ENCODE assay signal across 24 cellular contexts in the genomic region with DNA sequence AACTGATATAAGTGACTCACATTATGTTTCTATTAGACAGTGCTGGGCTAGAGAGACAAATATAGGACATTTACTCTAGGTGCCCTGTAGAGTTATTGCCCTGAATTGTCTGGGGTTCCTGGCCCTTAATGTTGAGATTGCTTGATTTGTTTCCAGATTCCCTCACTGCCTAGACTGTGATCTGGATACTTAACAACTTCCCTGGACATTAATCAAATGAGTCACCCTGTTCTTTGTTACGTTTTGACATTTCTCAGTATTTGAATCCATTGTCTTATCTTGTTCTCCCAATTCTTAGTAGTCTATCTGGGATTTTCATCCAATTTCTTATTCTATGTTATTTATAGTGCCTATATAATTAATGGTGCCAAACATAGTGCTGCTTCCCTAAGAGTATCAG.
DNase-seq lines count a peak whose midpoint lies in the region; ATAC-seq, FAIRE-seq and TF ChIP-seq lines count a peak whose summit lies in the region.
"Had no signal": no experiment of that assay in that cellular context is flagged by ENCODE, and none has a peak within 500 bp of the region (broad histone marks: within the 10 kb centered on the region; RNA-seq: fewer than 3 reads in every experiment).

No MANE protein-coding gene starts in this region.

- H2BK20ac ChIP-seq in IMR-90 (ENCODE audit: low read depth, low read length): no peak overlapping the region

- no peak overlapping the region for H2AK5ac ChIP-seq in IMR-90 (ENCODE audit: low read depth, low read length)

- no peak overlapping the region for H3K4ac ChIP-seq in IMR-90 (ENCODE audit: low read depth, low read length)

- H3K4me3 Mint-ChIP-seq in natural killer cell treated with Interleukin-12 subunit alpha and Interleukin-12 subunit beta and Interleukin-15 and Interleukin-18, amount 100 ng/mL, for 72 hours: no peak overlapping the region
- H3K4me3 Mint-ChIP-seq: activated T-cell treated with anti-CD3 and anti-CD28 coated beads, Interleukin-2, amount 50 U/mL, for 72 hours; B cell; brain; dendritic cell treated with granulocyte-macrophage colony-stimulating factor and Interleukin-4, amounts not matched to agents 40 ng/mL and 50 ng/mL, for 4 days had no signal

- no peaks in the 10 kb centered on the region for H3K9me3 Mint-ChIP-seq in natural killer cell treated with Interleukin-12 subunit alpha and Interleukin-12 subunit beta and Interleukin-15 and Interleukin-18, amount 100 ng/mL, for 72 hours
- H3K9me3 Mint-ChIP-seq: activated T-cell treated with anti-CD3 and anti-CD28 coated beads, Interleukin-2, amount 50 U/mL, for 72 hours; brain; dendritic cell treated with granulocyte-macrophage colony-stimulating factor and Interleukin-4, amounts not matched to agents 40 ng/mL and 50 ng/mL, for 4 days had no signal

- no peaks in the 10 kb centered on the region for H3K36me3 Mint-ChIP-seq in natural killer cell treated with Interleukin-12 subunit alpha and Interleukin-12 subunit beta and Interleukin-15 and Interleukin-18, amount 100 ng/mL, for 72 hours
- H3K36me3 Mint-ChIP-seq: activated naive CD4-positive, alpha-beta T cell treated with anti-CD3 and anti-CD28 coated beads, Interleukin-2, amount 50 U/mL, for 72 hours; brain had no signal

- no peaks in the 10 kb centered on the region for H3K27me3 ChIP-seq in IMR-90 (ENCODE audit: control insufficient read depth, insufficient read depth, low read length)
- H3K27me3 ChIP-seq in pancreas: no peaks in the 10 kb centered on the region
- H3K27me3 ChIP-seq: tibial nerve had no signal

- H2BK5ac ChIP-seq in IMR-90 (ENCODE audit: low read depth, low read length, poor library complexity, severe bottlenecking): no peak overlapping the region

- no peak overlapping the region for H3K23ac ChIP-seq in IMR-90 (ENCODE audit: low read depth, low read length)

- H2BK15ac ChIP-seq in IMR-90 (ENCODE audit: low read depth, low read length): no peak overlapping the region

- no peak for FAIRE-seq in urothelium cell line (lab: Jason Lieb, UNC)
- no peak for FAIRE-seq in pancreas (lab: Jason Lieb, UNC)

- H3K27ac Mint-ChIP-seq in natural killer cell treated with Interleukin-12 subunit alpha and Interleukin-12 subunit beta and Interleukin-15 and Interleukin-18, amount 100 ng/mL, for 72 hours: no peak overlapping the region
- H3K27ac Mint-ChIP-seq: activated naive CD4-positive, alpha-beta T cell treated with anti-CD3 and anti-CD28 coated beads, Interleukin-2, amount 50 U/mL, for 72 hours; activated T-cell treated with anti-CD3 and anti-CD28 coated beads, Interleukin-2, amount 50 U/mL, for 72 hours; B cell; brain; dendritic cell treated with granulocyte-macrophage colony-stimulating factor and Interleukin-4, amounts not matched to agents 40 ng/mL and 50 ng/mL, for 4 days had no signal

- in situ Hi-C loops in IMR-90 (cut with MboI; ENCODE audit: low sequenced_read_pairs) (no loop called here), astrocyte of the cerebellum (cut with HindIII; ENCODE audit: low sequenced_read_pairs) (loop anchor here (5.0 kb wide), 1 partner anchor 36 kb away; no protein-coding TSS in a partner anchor)

- H3K4me2 ChIP-seq in IMR-90 (ENCODE audit: low read depth, low read length): no peak overlapping the region

- peaks cover 13 to 30% of the 10 kb centered on the region in 2 donors for H3K27me3 Mint-ChIP-seq in natural killer cell treated with Interleukin-12 subunit alpha and Interleukin-12 subunit beta and Interleukin-15 and Interleukin-18, amount 100 ng/mL, for 72 hours
- H3K27me3 Mint-ChIP-seq: B cell; dendritic cell treated with granulocyte-macrophage colony-stimulating factor and Interleukin-4, amounts not matched to agents 40 ng/mL and 50 ng/mL, for 4 days had no signal

- intact Hi-C loops in IMR-90 (cut with micrococcal nuclease) (loop anchor here (5.0 kb wide), 1 partner anchor 59 kb away; no protein-coding TSS in a partner anchor), pancreas (cut with DNase I) (no loop called here)

- POLR2A ChIA-PET in IMR-90 (lab: Charles Lee; ENCODE audit: unreplicated experiment): no interaction called here

- no peaks in the 10 kb centered on the region for H3K79me1 ChIP-seq in IMR-90 (ENCODE audit: low read depth in 1 of 2, low read length in 2 of 2)

- no CpG with 5 or more reads among the region's 1 CpG for WGBS in IMR-90 (ENCODE audit: extremely low coverage in 2 of 2, insufficient read length in 1 of 2), 2 experiments
- WGBS in pancreas, 2 donors: 62 to 71% methylated on average over 1 of the region's 1 CpG

- TF ChIP-seq RAD21 in IMR-90 (IDR thresholded peaks at IDR 0.05; ENCODE audit: low read length): no peak

- no peak overlapping the region for H3K4me3 ChIP-seq in IMR-90 (ENCODE audit: insufficient read depth, low read depth, low read length)
- H3K4me3 ChIP-seq in astrocyte of the cerebellum (ENCODE audit: low read depth, low read length): no peak overlapping the region
- H3K4me3 ChIP-seq in fibroblast of mammary gland (ENCODE audit: control insufficient read depth, low read depth, low read length): no peak overlapping the region
- H3K4me3 ChIP-seq in pancreas: no peak overlapping the region
- H3K4me3 ChIP-seq: tibial nerve had no signal

- H3K56ac ChIP-seq in IMR-90 (ENCODE audit: extremely low read depth, insufficient read depth, low read length): no peak overlapping the region

- no peak overlapping the region for H4K5ac ChIP-seq in IMR-90 (ENCODE audit: low read depth, low read length)

- no peaks in the 10 kb centered on the region for H4K20me1 ChIP-seq in IMR-90 (ENCODE audit: insufficient read depth, low read length)

- H2AK9ac ChIP-seq in IMR-90 (replicated peaks; ENCODE audit: low read depth, low read length, poor library complexity): no peak overlapping the region

- DNase-seq in IMR-90 (peak; percentile 32), astrocyte of the cerebellum (ENCODE audit: low read depth) (peak; percentile 15), fibroblast of mammary gland (ENCODE audit: low read depth) (peak; percentile 72), urothelium cell line (ENCODE audit: low spot score) (peak; percentile 4), pancreas (no peak)
- no peak for DNase-seq in natural killer cell treated with Interleukin-12 subunit alpha and Interleukin-12 subunit beta and Interleukin-15 and Interleukin-18, amount 100 ng/mL, for 72 hours (ENCODE audit: low spot score)
- DNase-seq: activated CD4-positive, CD25-positive, alpha-beta regulatory T cell treated with anti-CD3 and anti-CD28 coated beads, Interleukin-2, amount 50 U/mL, for 72 hours; activated CD8-positive, alpha-beta memory T cell treated with anti-CD3 and anti-CD28 coated beads for 24 hours; activated T-cell treated with anti-CD3 and anti-CD28 coated beads, Interleukin-2, amount 50 U/mL, for 72 hours; Caco-2; erythroblast; head of caudate nucleus; NCI-H1694; NCI-H2227 treated with DMSO at 0.1 percent for 48 hours; stimulated activated CD4-positive, alpha-beta T cell treated with anti-CD3 and anti-CD28 coated beads, Interleukin-1b, Interleukin-23, amount 100 ng/mL, for 48 hours; stimulated activated naive CD8-positive, alpha-beta T cell treated with anti-CD3 and anti-CD28 coated beads, Interleukin-15, Interleukin-2, amounts not matched to agents 100 U/mL and 50 U/mL, for 24 hours had no signal

- H3K14ac ChIP-seq in IMR-90 (replicated peaks; ENCODE audit: low read depth, low read length): no peak overlapping the region

- dilution Hi-C loops in IMR-90 (cut with HindIII; ENCODE audit: low sequenced_read_pairs, unreplicated experiment): no loop called here

- H3K9ac ChIP-seq in IMR-90 (ENCODE audit: low read depth, low read length): no peak overlapping the region

- H2AFZ ChIP-seq in IMR-90 (replicated peaks; ENCODE audit: low read length, poor library complexity): no peak overlapping the region

- ATAC-seq in IMR-90 (ENCODE audit: low read depth) (no peak), GM18858 (IDR thresholded peaks at IDR 0.05; ENCODE audit: unreplicated experiment) (no peak), pancreas (no peak)
- ATAC-seq in natural killer cell treated with Interleukin-12 subunit alpha and Interleukin-12 subunit beta and Interleukin-15 and Interleukin-18, amount 100 ng/mL, for 72 hours: no peak
- ATAC-seq: activated naive CD4-positive, alpha-beta T cell treated with anti-CD3 and anti-CD28 coated beads, Interleukin-2, amount 50 U/mL, for 72 hours; activated T-cell treated with anti-CD3 and anti-CD28 coated beads, Interleukin-2, amount 50 U/mL, for 72 hours; Panc1; sciatic nerve; stimulated activated naive CD8-positive, alpha-beta T cell treated with anti-CD3 and anti-CD28 coated beads, Interleukin-15, Interleukin-2, amounts not matched to agents 100 U/mL and 50 U/mL, for 24 hours had no signal

- TF ChIP-seq POLR2A in IMR-90 (IDR thresholded peaks at IDR 0.05; ENCODE audit: low read depth, low read length): no peak

- BruUV-seq in IMR-90 (replicated peaks; lab: Mats Ljungman, UMichigan): no TSS peak

- H3K18ac ChIP-seq in IMR-90 (ENCODE audit: low read depth, low read length): no peak overlapping the region

- H4K91ac ChIP-seq in IMR-90 (ENCODE audit: insufficient read depth, low read depth, low read length): no peak overlapping the region

- TF ChIP-seq CTCF in IMR-90 (conservative IDR thresholded peaks at IDR 0.05; ENCODE audit: low read depth, low read length) (no peak), astrocyte of the cerebellum (IDR thresholded peaks at IDR 0.05; ENCODE audit: low read depth, low read length, missing control alignments) (no peak), fibroblast of mammary gland (conservative IDR thresholded peaks at IDR 0.05; ENCODE audit: control insufficient read depth, insufficient read depth, low read depth, low read length) (no peak), pancreas (IDR thresholded peaks at IDR 0.05) (no peak)

- H3K4me1 ChIP-seq in IMR-90 (ENCODE audit: control insufficient read depth, insufficient read depth, low read length) (peaks cover 2% of the 10 kb centered on the region; the same call in 1 of the 2 replicates), pancreas (no peaks in the 10 kb centered on the region)
- H3K4me1 ChIP-seq: Caco-2, tibial nerve had no signal

- no peak overlapping the region for H3K27ac ChIP-seq in IMR-90 (ENCODE audit: insufficient read depth, low read length)
- H3K27ac ChIP-seq in pancreas: no peak overlapping the region
- H3K27ac ChIP-seq: tibial nerve had no signal

- H3K9me1 ChIP-seq in IMR-90 (ENCODE audit: insufficient read depth, low read length): no peaks in the 10 kb centered on the region

- H3K9me3 ChIP-seq in IMR-90 (ENCODE audit: control insufficient read depth, insufficient read depth, low read length): no peaks in the 10 kb centered on the region
- H3K9me3 ChIP-seq in pancreas: no peaks in the 10 kb centered on the region
- H3K9me3 ChIP-seq: Caco-2, tibial nerve had no signal

- no peak overlapping the region for H4K8ac ChIP-seq in IMR-90 (ENCODE audit: low read depth in 2 of 2, low read length in 2 of 2)

- no peak overlapping the region for H2BK120ac ChIP-seq in IMR-90 (ENCODE audit: low read depth, low read length)

- H3K4me1 Mint-ChIP-seq in natural killer cell treated with Interleukin-12 subunit alpha and Interleukin-12 subunit beta and Interleukin-15 and Interleukin-18, amount 100 ng/mL, for 72 hours (ENCODE audit: low read depth in 2 of 2): no peaks in the 10 kb centered on the region
- H3K4me1 Mint-ChIP-seq: B cell had no signal

- CTCF ChIA-PET in IMR-90 (lab: Yijun Ruan, JAX): no interaction called here

- no peaks in the 10 kb centered on the region for H3K36me3 ChIP-seq in IMR-90 (ENCODE audit: control insufficient read depth, insufficient read depth, low read length)
- H3K36me3 ChIP-seq in pancreas: no peaks in the 10 kb centered on the region
- H3K36me3 ChIP-seq: tibial nerve had no signal

Comparison
In these comparisons a context has a peak if more than half of its experiments do, and no peak if none do; other contexts are left out.
1. DNase-seq: peak in IMR-90 (single experiment), astrocyte of the cerebellum (single experiment), fibroblast of mammary gland (single experiment) and urothelium cell line (single experiment); none in natural killer cell treated with Interleukin-12 subunit alpha and Interleukin-12 subunit beta and Interleukin-15 and Interleukin-18, amount 100 ng/mL, for 72 hours (single experiment) and pancreas (0 of 6).